13 cellular contexts compared by ENCODE assay signal in the genomic region with DNA sequence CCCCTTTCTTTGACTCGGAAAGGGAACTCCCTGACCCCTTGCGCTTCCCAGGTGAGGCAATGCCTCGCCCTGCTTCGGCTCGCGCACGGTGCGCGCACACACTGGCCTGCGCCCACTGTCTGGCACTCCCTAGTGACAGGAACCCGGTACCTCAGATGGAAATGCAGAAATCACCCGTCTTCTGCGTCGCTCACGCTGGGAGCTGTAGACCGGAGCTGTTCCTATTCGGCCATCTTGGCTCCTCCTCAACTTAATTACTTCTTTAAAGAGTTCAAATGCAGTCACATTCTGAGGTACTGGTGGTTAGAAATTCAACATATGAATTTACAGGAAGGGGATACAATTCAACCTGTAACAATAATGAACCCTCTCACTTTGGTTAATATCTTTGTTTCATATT. TPM values are rescaled to one million over a fixed set of nuclear protein-coding genes. Genes with fewer than 3 reads are reported as not detected.
"Had no signal": no experiment of that assay in that cellular context is flagged by ENCODE, and none has a peak within 500 bp of the region (broad histone marks: within the 10 kb centered on the region; RNA-seq: fewer than 3 reads in every experiment).

No MANE protein-coding gene starts in this region.

RNA-seq across cellular contexts. Expression of a gene that starts 40.6 kb away (rescaled TPM):
- total RNA-seq: activated CD4-positive, alpha-beta memory T cell treated with anti-CD3 and anti-CD28 coated beads for 36 hours; activated naive CD4-positive, alpha-beta T cell treated with anti-CD3 and anti-CD28 coated beads for 36 hours; bronchial epithelial cell; epithelial cell of proximal tubule; heart right ventricle; left lung; lung; mesenteric fat pad; mucosa of gallbladder; osteoblast; prostate gland; temporal lobe; transverse colon had no signal
